ENCODE assay signal across 1 cellular context in the genomic region with DNA sequence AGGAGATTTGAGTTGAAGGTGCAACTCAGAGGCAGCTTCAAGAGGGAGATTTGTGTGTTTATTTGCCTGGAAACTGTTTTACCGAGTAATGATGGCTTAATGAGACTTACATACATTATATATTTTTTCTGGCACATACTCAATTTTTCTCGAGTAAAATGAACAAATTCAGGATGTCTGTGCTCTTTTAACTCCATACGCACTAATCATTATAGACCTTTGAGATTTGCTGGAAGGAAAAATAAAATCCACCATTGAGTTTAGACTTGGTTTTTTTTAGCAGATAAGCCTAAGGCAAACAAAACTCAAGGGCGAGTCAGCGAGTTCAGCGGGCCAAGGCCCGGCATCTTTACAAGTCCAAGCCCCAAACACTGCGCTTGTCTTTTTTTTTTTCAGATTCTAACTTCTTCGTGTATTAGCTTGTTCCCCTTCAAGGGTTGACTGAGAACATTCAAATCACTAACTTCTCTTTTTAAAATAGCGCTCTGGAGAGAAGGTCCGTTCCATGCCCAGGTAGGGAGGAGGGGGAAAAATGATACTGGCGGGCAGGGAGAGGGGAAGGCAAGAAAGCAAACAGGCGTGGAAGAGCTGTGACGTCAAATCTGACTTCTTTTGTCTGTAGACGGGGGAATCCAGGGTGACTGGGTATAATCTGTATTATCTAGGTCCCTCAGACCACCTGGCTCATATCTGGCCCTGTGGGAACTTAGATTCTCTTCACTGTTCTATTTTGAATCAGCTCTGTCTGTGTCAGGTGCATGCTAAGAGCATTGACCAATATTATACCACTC.
TF ChIP-seq lines count a peak whose summit lies in the region.

No MANE protein-coding gene starts in this region.

TF ChIP-seq in HepG2, 621 proteins besides CTCF, POLR2A, EP300 and RAD21 (continued from another document and continues in another):
- TF ChIP-seq, protein P1, sequence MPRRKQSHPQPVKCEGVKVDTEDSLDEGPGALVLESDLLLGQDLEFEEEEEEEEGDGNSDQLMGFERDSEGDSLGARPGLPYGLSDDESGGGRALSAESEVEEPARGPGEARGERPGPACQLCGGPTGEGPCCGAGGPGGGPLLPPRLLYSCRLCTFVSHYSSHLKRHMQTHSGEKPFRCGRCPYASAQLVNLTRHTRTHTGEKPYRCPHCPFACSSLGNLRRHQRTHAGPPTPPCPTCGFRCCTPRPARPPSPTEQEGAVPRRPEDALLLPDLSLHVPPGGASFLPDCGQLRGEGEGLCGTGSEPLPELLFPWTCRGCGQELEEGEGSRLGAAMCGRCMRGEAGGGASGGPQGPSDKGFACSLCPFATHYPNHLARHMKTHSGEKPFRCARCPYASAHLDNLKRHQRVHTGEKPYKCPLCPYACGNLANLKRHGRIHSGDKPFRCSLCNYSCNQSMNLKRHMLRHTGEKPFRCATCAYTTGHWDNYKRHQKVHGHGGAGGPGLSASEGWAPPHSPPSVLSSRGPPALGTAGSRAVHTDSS (CRISPR knock-in tag; conservative IDR thresholded peaks at IDR 0.05), result no peak
- TF ChIP-seq NR2F2 (IDR thresholded peaks at IDR 0.05; ENCODE audit: borderline replicate concordance, low read depth) (peak; percentile 66), ZNF337 (CRISPR knock-in tag; IDR thresholded peaks at IDR 0.05; ENCODE audit: borderline replicate concordance, low read depth) (no peak), ZNF207 (IDR thresholded peaks at IDR 0.05; ENCODE audit: borderline replicate concordance) (no peak), ZFP90 (CRISPR knock-in tag; IDR thresholded peaks at IDR 0.05; ENCODE audit: borderline replicate concordance) (no peak), RFXANK (CRISPR knock-in tag; IDR thresholded peaks at IDR 0.05) (no peak), ZNF264 (CRISPR knock-in tag; IDR thresholded peaks at IDR 0.05) (no peak), ZNF496 (CRISPR knock-in tag; IDR thresholded peaks at IDR 0.05; ENCODE audit: insufficient replicate concordance) (no peak), ZNF75D (CRISPR knock-in tag; IDR thresholded peaks at IDR 0.05; ENCODE audit: borderline replicate concordance) (no peak), ZNF713 (CRISPR knock-in tag; IDR thresholded peaks at IDR 0.05) (no peak), TGIF2 (CRISPR knock-in tag; IDR thresholded peaks at IDR 0.05) (no peak), AHDC1 (CRISPR knock-in tag; IDR thresholded peaks at IDR 0.05; ENCODE audit: borderline replicate concordance) (peak; percentile 73; the same call in 1 of the 2 replicates), ZNF562 (CRISPR knock-in tag; IDR thresholded peaks at IDR 0.05; ENCODE audit: borderline replicate concordance) (no peak), ZMYM3 (CRISPR knock-in tag; IDR thresholded peaks at IDR 0.05) (no peak), CHCHD3 (CRISPR knock-in tag; IDR thresholded peaks at IDR 0.05) (no peak), KLF6 (CRISPR knock-in tag; IDR thresholded peaks at IDR 0.05) (no peak), ZNF124 (CRISPR knock-in tag; IDR thresholded peaks at IDR 0.05) (no peak), PAF1 (CRISPR knock-in tag; IDR thresholded peaks at IDR 0.05) (no peak), NFE2 (CRISPR knock-in tag; IDR thresholded peaks at IDR 0.05) (no peak), ZNF260 (CRISPR knock-in tag; IDR thresholded peaks at IDR 0.05; ENCODE audit: borderline replicate concordance, low read depth) (no peak), ZBTB20 (CRISPR knock-in tag; IDR thresholded peaks at IDR 0.05; ENCODE audit: borderline replicate concordance, low read depth) (no peak), JARID2 (CRISPR knock-in tag; IDR thresholded peaks at IDR 0.05; ENCODE audit: insufficient replicate concordance) (no peak), ZFP36 (IDR thresholded peaks at IDR 0.05; ENCODE audit: borderline replicate concordance, low read depth, low read length, partially characterized antibody) (no peak), THRA (CRISPR knock-in tag; IDR thresholded peaks at IDR 0.05; ENCODE audit: borderline replicate concordance) (peak; percentile 26; the same call in 1 of the 2 replicates), CC2D1A (CRISPR knock-in tag; IDR thresholded peaks at IDR 0.05) (no peak), PHF21A (CRISPR knock-in tag; IDR thresholded peaks at IDR 0.05) (peak; percentile 63; the same call in 1 of the 2 replicates), ZNF674 (CRISPR knock-in tag; IDR thresholded peaks at IDR 0.05; ENCODE audit: low read depth) (no peak), ZNF230 (CRISPR knock-in tag; IDR thresholded peaks at IDR 0.05) (no peak), NR3C1 (CRISPR knock-in tag; IDR thresholded peaks at IDR 0.05) (no peak), NR2F6 (IDR thresholded peaks at IDR 0.05) (peak; percentile 63), NR2F6 (CRISPR knock-in tag; IDR thresholded peaks at IDR 0.05) (peak; percentile 22; the same call in 1 of the 2 replicates), ZBTB10 (CRISPR knock-in tag; IDR thresholded peaks at IDR 0.05; ENCODE audit: borderline replicate concordance) (no peak), SP2 (CRISPR knock-in tag; IDR thresholded peaks at IDR 0.05) (no peak), MEIS1 (CRISPR knock-in tag; IDR thresholded peaks at IDR 0.05; ENCODE audit: borderline replicate concordance) (no peak), HOXA7 (CRISPR knock-in tag; IDR thresholded peaks at IDR 0.05) (no peak), YEATS2 (CRISPR knock-in tag; IDR thresholded peaks at IDR 0.05; ENCODE audit: borderline replicate concordance) (no peak), NFE2L2 (IDR thresholded peaks at IDR 0.05; ENCODE audit: low read length) (no peak), SOX6 (IDR thresholded peaks at IDR 0.05) (no peak), SOX6 (CRISPR knock-in tag; IDR thresholded peaks at IDR 0.05) (peak; percentile 76), CREB3 (CRISPR knock-in tag; IDR thresholded peaks at IDR 0.05) (no peak)
- TF ChIP-seq, protein P2, sequence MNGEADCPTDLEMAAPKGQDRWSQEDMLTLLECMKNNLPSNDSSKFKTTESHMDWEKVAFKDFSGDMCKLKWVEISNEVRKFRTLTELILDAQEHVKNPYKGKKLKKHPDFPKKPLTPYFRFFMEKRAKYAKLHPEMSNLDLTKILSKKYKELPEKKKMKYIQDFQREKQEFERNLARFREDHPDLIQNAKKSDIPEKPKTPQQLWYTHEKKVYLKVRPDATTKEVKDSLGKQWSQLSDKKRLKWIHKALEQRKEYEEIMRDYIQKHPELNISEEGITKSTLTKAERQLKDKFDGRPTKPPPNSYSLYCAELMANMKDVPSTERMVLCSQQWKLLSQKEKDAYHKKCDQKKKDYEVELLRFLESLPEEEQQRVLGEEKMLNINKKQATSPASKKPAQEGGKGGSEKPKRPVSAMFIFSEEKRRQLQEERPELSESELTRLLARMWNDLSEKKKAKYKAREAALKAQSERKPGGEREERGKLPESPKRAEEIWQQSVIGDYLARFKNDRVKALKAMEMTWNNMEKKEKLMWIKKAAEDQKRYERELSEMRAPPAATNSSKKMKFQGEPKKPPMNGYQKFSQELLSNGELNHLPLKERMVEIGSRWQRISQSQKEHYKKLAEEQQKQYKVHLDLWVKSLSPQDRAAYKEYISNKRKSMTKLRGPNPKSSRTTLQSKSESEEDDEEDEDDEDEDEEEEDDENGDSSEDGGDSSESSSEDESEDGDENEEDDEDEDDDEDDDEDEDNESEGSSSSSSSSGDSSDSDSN (CRISPR knock-in tag; IDR thresholded peaks at IDR 0.05), result no peak
- TF ChIP-seq, protein P3, sequence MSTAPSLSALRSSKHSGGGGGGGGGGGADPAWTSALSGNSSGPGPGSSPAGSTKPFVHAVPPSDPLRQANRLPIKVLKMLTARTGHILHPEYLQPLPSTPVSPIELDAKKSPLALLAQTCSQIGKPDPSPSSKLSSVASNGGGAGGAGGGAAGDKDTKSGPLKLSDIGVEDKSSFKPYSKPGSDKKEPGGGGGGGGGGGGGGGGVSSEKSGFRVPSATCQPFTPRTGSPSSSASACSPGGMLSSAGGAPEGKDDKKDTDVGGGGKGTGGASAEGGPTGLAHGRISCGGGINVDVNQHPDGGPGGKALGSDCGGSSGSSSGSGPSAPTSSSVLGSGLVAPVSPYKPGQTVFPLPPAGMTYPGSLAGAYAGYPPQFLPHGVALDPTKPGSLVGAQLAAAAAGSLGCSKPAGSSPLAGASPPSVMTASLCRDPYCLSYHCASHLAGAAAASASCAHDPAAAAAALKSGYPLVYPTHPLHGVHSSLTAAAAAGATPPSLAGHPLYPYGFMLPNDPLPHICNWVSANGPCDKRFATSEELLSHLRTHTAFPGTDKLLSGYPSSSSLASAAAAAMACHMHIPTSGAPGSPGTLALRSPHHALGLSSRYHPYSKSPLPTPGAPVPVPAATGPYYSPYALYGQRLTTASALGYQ (CRISPR knock-in tag; IDR thresholded peaks at IDR 0.05), result peak; percentile 25; the same call in 1 of the 2 replicates
- TF ChIP-seq, protein P4, sequence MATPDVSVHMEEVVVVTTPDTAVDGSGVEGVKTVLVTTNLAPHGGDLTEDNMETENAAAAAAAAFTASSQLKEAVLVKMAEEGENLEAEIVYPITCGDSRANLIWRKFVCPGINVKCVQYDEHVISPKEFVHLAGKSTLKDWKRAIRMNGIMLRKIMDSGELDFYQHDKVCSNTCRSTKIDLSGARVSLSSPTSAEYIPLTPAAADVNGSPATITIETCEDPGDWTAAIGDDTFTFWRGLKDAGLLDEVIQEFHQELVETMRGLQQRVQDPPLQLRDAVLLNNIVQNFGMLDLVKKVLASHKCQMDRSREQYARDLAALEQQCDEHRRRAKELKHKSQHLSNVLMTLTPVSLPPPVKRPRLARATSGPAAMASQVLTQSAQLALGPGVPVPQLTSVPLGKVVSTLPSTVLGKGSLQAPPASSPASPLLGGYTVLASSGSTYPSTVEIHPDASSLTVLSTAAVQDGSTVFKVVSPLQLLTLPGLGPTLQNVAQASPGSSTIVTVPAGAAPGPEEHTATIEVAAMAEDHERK (CRISPR knock-in tag; IDR thresholded peaks at IDR 0.05; ENCODE audit: low read depth), result no peak
